Comparison of ENCODE assay signal across 6 cellular contexts in genomic region chr9:126555421-126555820, GRCh38. TPM values are rescaled to one million over a fixed set of nuclear protein-coding genes. Genes with fewer than 3 reads are reported as not detected.
"Had no signal": no experiment of that assay in that cellular context is flagged by ENCODE, and none has a peak within 500 bp of the region (broad histone marks: within the 10 kb centered on the region; RNA-seq: fewer than 3 reads in every experiment).

No MANE protein-coding gene starts in this region.

RNA-seq across cellular contexts. Expression of gene LMX1B, which starts 58.3 kb away (rescaled TPM):
- total RNA-seq: activated CD4-positive, alpha-beta memory T cell treated with anti-CD3 and anti-CD28 coated beads, Interleukin-2, amount 10 ng/mL, durations not matched to agents 7 days and 5 days; activated CD8-positive, alpha-beta memory T cell treated with anti-CD3 and anti-CD28 coated beads, Interleukin-2, amount 10 ng/mL, durations not matched to agents 7 days and 5 days; esophagus mucosa; hepatocyte; natural killer cell; occipital lobe had no signal
